Comparison of ENCODE assay signal across 10 cellular contexts in the genomic region with DNA sequence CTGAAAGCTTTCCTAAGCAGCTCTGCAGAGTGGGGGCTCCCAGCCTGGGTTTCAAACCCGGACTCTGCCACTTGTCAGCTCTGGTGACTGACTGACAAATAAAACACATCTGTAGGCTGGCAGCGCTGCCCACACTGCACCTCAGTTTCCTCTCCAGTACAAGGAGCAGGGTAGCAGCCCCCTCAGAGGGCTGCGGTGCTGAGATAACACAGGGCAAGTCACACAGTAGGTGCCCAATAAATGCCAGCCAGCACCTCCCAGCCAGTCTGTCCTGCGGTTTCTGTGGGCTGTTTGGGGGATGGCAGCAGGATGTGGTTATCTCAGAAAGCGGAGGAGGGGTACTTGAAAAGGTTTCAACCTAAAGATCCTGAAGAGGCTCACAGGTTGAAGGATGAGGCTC. TPM values are rescaled to one million over a fixed set of nuclear protein-coding genes. Genes with fewer than 3 reads are reported as not detected.
DNase-seq lines count a peak whose midpoint lies in the region; ATAC-seq lines count a peak whose summit lies in the region.
"Had no signal": no experiment of that assay in that cellular context is flagged by ENCODE, and none has a peak within 500 bp of the region (broad histone marks: within the 10 kb centered on the region; RNA-seq: fewer than 3 reads in every experiment).

No MANE protein-coding gene starts in this region.

- H3K27ac Mint-ChIP-seq in activated CD4-positive, alpha-beta memory T cell treated with anti-CD3 and anti-CD28 coated beads, Interleukin-2, amount 10 ng/mL, durations not matched to agents 7 days and 5 days: no peak overlapping the region

- peaks cover 67% of the 10 kb centered on the region for H3K27me3 Mint-ChIP-seq in activated CD4-positive, alpha-beta memory T cell treated with anti-CD3 and anti-CD28 coated beads, Interleukin-2, amount 10 ng/mL, durations not matched to agents 7 days and 5 days

- DNase-seq in NK-92 treated with Interleukin-12 subunit alpha and Interleukin-12 subunit beta, amount 100 ng/mL, for 24 hours (lab: John Stamatoyannopoulos, UW): peak; percentile 45
- no peak for DNase-seq in NK-92 (lab: John Stamatoyannopoulos, UW; ENCODE audit: unreplicated experiment)
- peak; percentile 74 for DNase-seq in activated CD4-positive, alpha-beta memory T cell treated with anti-CD3 and anti-CD28 coated beads, Interleukin-2, amount 10 ng/mL, durations not matched to agents 7 days and 5 days
- DNase-seq in effector CD8-positive, alpha-beta T cell (lab: John Stamatoyannopoulos, UW): peak; percentile 22
- DNase-seq in stimulated activated naive CD4-positive, alpha-beta T cell treated with Interleukin-2 at 50 U/mL for 16 hours (lab: John Stamatoyannopoulos, UW): peak; percentile 32
- DNase-seq: ovary, WERI-Rb-1 had no signal

- H3K36me3 Mint-ChIP-seq in activated CD4-positive, alpha-beta memory T cell treated with anti-CD3 and anti-CD28 coated beads, Interleukin-2, amount 10 ng/mL, durations not matched to agents 7 days and 5 days (ENCODE audit: low read depth): no peaks in the 10 kb centered on the region

- ATAC-seq in HG03432 (IDR thresholded peaks at IDR 0.05; ENCODE audit: unreplicated experiment) (no peak), HG03196 (IDR thresholded peaks at IDR 0.05; ENCODE audit: unreplicated experiment) (no peak), HG03139 (IDR thresholded peaks at IDR 0.05; ENCODE audit: unreplicated experiment) (no peak)

- POLR2A ChIA-PET in activated CD4-positive, alpha-beta memory T cell treated with anti-CD3 and anti-CD28 coated beads, Interleukin-2, amount 10 ng/mL, durations not matched to agents 7 days and 5 days (lab: Charles Lee): interaction anchor here (0.6 kb wide), 1 partner anchor 200 kb away, joined by 3 read pairs; no protein-coding TSS in a partner anchor

- no peaks in the 10 kb centered on the region for H3K9me3 Mint-ChIP-seq in activated CD4-positive, alpha-beta memory T cell treated with anti-CD3 and anti-CD28 coated beads, Interleukin-2, amount 10 ng/mL, durations not matched to agents 7 days and 5 days

- peaks cover 25% of the 10 kb centered on the region for H3K4me1 Mint-ChIP-seq in activated CD4-positive, alpha-beta memory T cell treated with anti-CD3 and anti-CD28 coated beads, Interleukin-2, amount 10 ng/mL, durations not matched to agents 7 days and 5 days

- CTCF ChIA-PET in activated CD4-positive, alpha-beta memory T cell treated with anti-CD3 and anti-CD28 coated beads, Interleukin-2, amount 10 ng/mL, durations not matched to agents 7 days and 5 days (lab: Charles Lee): no interaction called here

- no peak overlapping the region for H3K4me3 Mint-ChIP-seq in activated CD4-positive, alpha-beta memory T cell treated with anti-CD3 and anti-CD28 coated beads, Interleukin-2, amount 10 ng/mL, durations not matched to agents 7 days and 5 days

RNA-seq across cellular contexts. Expression of a gene that starts 1.5 kb away (rescaled TPM):
- total RNA-seq in activated CD4-positive, alpha-beta memory T cell treated with anti-CD3 and anti-CD28 coated beads, Interleukin-2, amount 10 ng/mL, durations not matched to agents 7 days and 5 days: not detected

RNA-seq across cellular contexts. Expression of a gene that starts 32.2 kb away (rescaled TPM):
- under 1 TPM; 0.20 to 0.33 TPM for total RNA-seq in activated CD4-positive, alpha-beta memory T cell treated with anti-CD3 and anti-CD28 coated beads, Interleukin-2, amount 10 ng/mL, durations not matched to agents 7 days and 5 days

RNA-seq across cellular contexts. Expression of a gene that starts 49.3 kb away (rescaled TPM):
- not detected for total RNA-seq in activated CD4-positive, alpha-beta memory T cell treated with anti-CD3 and anti-CD28 coated beads, Interleukin-2, amount 10 ng/mL, durations not matched to agents 7 days and 5 days
